21 cellular contexts compared by ENCODE assay signal in the genomic region with DNA sequence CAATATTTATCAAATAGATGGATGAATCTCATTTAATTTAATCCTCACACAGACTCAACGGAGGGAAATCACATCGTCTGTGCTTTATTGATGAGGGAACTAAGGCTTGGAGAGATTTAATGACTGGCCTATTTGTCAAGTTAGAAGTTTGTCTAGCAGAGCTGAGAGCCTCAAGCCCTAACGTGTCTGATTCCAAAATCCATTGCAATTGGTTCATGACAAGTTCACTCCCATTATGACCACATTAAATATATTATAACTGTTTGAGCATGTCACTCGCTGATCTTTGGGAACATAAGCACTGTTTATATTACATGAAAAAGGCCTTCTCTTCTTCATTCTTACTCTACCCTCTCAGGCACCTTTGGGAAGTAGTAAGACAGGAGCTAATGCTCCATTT.
"Had no signal": no experiment of that assay in that cellular context is flagged by ENCODE, and none has a peak within 500 bp of the region (broad histone marks: within the 10 kb centered on the region; RNA-seq: fewer than 3 reads in every experiment).

No MANE protein-coding gene starts in this region.

- H3K27ac Mint-ChIP-seq: activated CD4-positive, alpha-beta T cell treated with anti-CD3 and anti-CD28 coated beads for 36 hours; activated naive CD4-positive, alpha-beta T cell treated with anti-CD3 and anti-CD28 coated beads for 36 hours; activated naive CD8-positive, alpha-beta T cell treated with anti-CD3 and anti-CD28 coated beads for 36 hours; activated T-helper 1 cell treated with anti-CD3 and anti-CD28 coated beads, Interleukin-12 subunit alpha, Interleukin-12 subunit beta, Interleukin-2, Interleukin-4 antibody, amounts not matched to agents 30 ng/mL and 10 ng/mL and 1 ng/mL, durations not matched to agents 14 hours and 24 hours and 36 hours; memory B cell; naive thymus-derived CD4-positive, alpha-beta T cell; T-helper 2 cell treated with Interferon-gamma antibody and Interleukin-4, amounts not matched to agents 5 μg/mL and 100 μg/mL, for 36 hours had no signal

- ATAC-seq: activated CD4-positive, alpha-beta T cell treated with anti-CD3 and anti-CD28 coated beads for 36 hours; body of pancreas; naive thymus-derived CD4-positive, alpha-beta T cell; psoas muscle had no signal

- H3K36me3 Mint-ChIP-seq: activated naive CD8-positive, alpha-beta T cell treated with anti-CD3 and anti-CD28 coated beads for 36 hours; memory B cell; naive thymus-derived CD4-positive, alpha-beta T cell had no signal

- H3K27ac ChIP-seq: adrenal gland, body of pancreas, parathyroid adenoma, psoas muscle had no signal

- H3K27me3 ChIP-seq: adrenal gland, body of pancreas had no signal

- DNase-seq: activated CD4-positive, alpha-beta T cell treated with anti-CD3 and anti-CD28 coated beads for 36 hours; activated CD4-positive, CD25-positive, alpha-beta regulatory T cell; activated CD8-positive, alpha-beta memory T cell treated with anti-CD3 and anti-CD28 coated beads for 24 hours; activated naive CD4-positive, alpha-beta T cell treated with anti-CD3 and anti-CD28 coated beads for 36 hours; activated naive CD8-positive, alpha-beta T cell treated with anti-CD3 and anti-CD28 coated beads for 36 hours; adrenal gland; aorta; body of pancreas; hippocampal formation; midbrain; naive thymus-derived CD4-positive, alpha-beta T cell; occipital lobe; psoas muscle; stimulated activated CD4-positive, alpha-beta T cell treated with anti-CD3 and anti-CD28 coated beads, Interleukin-15, amount 100 ng/mL, for 24 hours; stimulated activated CD4-positive, alpha-beta T cell treated with anti-CD3 and anti-CD28 coated beads, Interleukin-2, amount 100 ng/mL, for 24 hours; stimulated activated naive CD4-positive, alpha-beta T cell; T-helper 1 cell had no signal

- H3K4me1 ChIP-seq: parathyroid adenoma had no signal

- H3K9me3 Mint-ChIP-seq: activated naive CD4-positive, alpha-beta T cell treated with anti-CD3 and anti-CD28 coated beads for 36 hours; activated naive CD8-positive, alpha-beta T cell treated with anti-CD3 and anti-CD28 coated beads for 36 hours; activated T-helper 1 cell treated with anti-CD3 and anti-CD28 coated beads, Interleukin-12 subunit alpha, Interleukin-12 subunit beta, Interleukin-2, Interleukin-4 antibody, amounts not matched to agents 30 ng/mL and 10 ng/mL and 1 ng/mL, durations not matched to agents 14 hours and 24 hours and 36 hours; memory B cell; T-helper 2 cell treated with Interferon-gamma antibody and Interleukin-4, amounts not matched to agents 5 μg/mL and 100 μg/mL, for 36 hours had no signal

- H3K27me3 Mint-ChIP-seq: memory B cell had no signal

- H3K4me3 Mint-ChIP-seq: activated CD4-positive, alpha-beta T cell treated with anti-CD3 and anti-CD28 coated beads for 36 hours; activated naive CD4-positive, alpha-beta T cell treated with anti-CD3 and anti-CD28 coated beads for 36 hours; activated naive CD8-positive, alpha-beta T cell treated with anti-CD3 and anti-CD28 coated beads for 36 hours; activated T-helper 1 cell treated with anti-CD3 and anti-CD28 coated beads, Interleukin-12 subunit alpha, Interleukin-12 subunit beta, Interleukin-2, Interleukin-4 antibody, amounts not matched to agents 30 ng/mL and 10 ng/mL and 1 ng/mL, durations not matched to agents 14 hours and 24 hours and 36 hours; memory B cell; naive thymus-derived CD4-positive, alpha-beta T cell; T-helper 2 cell treated with Interferon-gamma antibody and Interleukin-4, amounts not matched to agents 5 μg/mL and 100 μg/mL, for 36 hours had no signal
